In the genomic region with DNA sequence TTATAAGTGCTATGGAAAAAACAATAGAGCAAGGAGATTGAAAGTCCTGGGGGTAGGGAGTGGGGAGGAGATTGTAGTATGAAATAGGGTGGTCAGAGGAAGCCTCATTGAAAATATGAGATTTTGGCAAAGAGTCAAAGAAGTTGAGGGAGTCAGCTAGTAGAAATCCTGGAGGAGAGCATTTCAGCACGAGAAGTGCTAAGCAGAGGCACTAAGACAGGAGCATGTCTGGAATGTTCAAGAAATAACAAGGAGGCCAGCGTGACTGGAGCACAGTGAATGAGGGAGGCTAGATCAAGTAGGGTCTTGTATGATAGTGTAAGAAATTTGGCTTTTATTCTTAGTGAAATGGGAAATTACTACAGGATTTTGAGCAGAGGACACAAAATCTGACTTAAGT, we compare ENCODE assay signal across 31 cellular contexts. TPM values are rescaled to one million over a fixed set of nuclear protein-coding genes. Genes with fewer than 3 reads are reported as not detected.
"Had no signal": no experiment of that assay in that cellular context is flagged by ENCODE, and none has a peak within 500 bp of the region (broad histone marks: within the 10 kb centered on the region; RNA-seq: fewer than 3 reads in every experiment).

No MANE protein-coding gene starts in this region.

- DNase-seq: activated CD4-positive, alpha-beta T cell treated with anti-CD3 and anti-CD28 coated beads for 1 hour; activated CD4-positive, alpha-beta T cell treated with anti-CD3 and anti-CD28 coated beads, Interleukin-2, amount 50 U/mL, for 1 hour; activated gamma-delta T cell treated with Interleukin-2 at 50 U/mL for 16 hours; activated T-cell treated with anti-CD3 and anti-CD28 coated beads, Interleukin-2, amount 50 U/mL, for 1 hour; effector CD4-positive, alpha-beta T cell; erythroblast; hypothalamus; left cardiac atrium; nephron progenitor cell; nucleus accumbens; retina; stimulated activated CD4-positive, alpha-beta T cell treated with anti-CD3 and anti-CD28 coated beads, Interleukin-1b, Interleukin-23, amount 100 ng/mL, for 48 hours; substantia nigra; T-helper 9 cell; tibial artery had no signal

- H3K9me3 Mint-ChIP-seq: activated naive CD4-positive, alpha-beta T cell treated with anti-CD3 and anti-CD28 coated beads, Interleukin-2, amount 50 U/mL, for 24 hours; memory B cell; stimulated activated naive CD8-positive, alpha-beta T cell treated with anti-CD3 and anti-CD28 coated beads, Interleukin-15, Interleukin-2, amounts not matched to agents 100 ng/mL and 50 ng/mL, for 24 hours had no signal

- H3K9me3 ChIP-seq: ascending aorta, tibial artery had no signal

- H3K27ac Mint-ChIP-seq: activated naive CD4-positive, alpha-beta T cell treated with anti-CD3 and anti-CD28 coated beads, Interleukin-2, amount 50 U/mL, for 24 hours; dendritic cell treated with granulocyte-macrophage colony-stimulating factor and Interleukin-4, amounts not matched to agents 40 ng/mL and 50 ng/mL, for 4 days; memory B cell; nephron progenitor cell; stimulated activated naive CD8-positive, alpha-beta T cell treated with anti-CD3 and anti-CD28 coated beads, Interleukin-15, Interleukin-2, amounts not matched to agents 100 ng/mL and 50 ng/mL, for 24 hours had no signal

- H3K4me1 Mint-ChIP-seq: activated naive CD4-positive, alpha-beta T cell treated with anti-CD3 and anti-CD28 coated beads, Interleukin-2, amount 50 U/mL, for 24 hours; memory B cell had no signal

- H3K36me3 ChIP-seq: ascending aorta had no signal

- H3K4me3 Mint-ChIP-seq: activated naive CD4-positive, alpha-beta T cell treated with anti-CD3 and anti-CD28 coated beads, Interleukin-2, amount 50 U/mL, for 24 hours; dendritic cell treated with granulocyte-macrophage colony-stimulating factor and Interleukin-4, amounts not matched to agents 40 ng/mL and 50 ng/mL, for 4 days; memory B cell; nephron progenitor cell; stimulated activated naive CD8-positive, alpha-beta T cell treated with anti-CD3 and anti-CD28 coated beads, Interleukin-15, Interleukin-2, amounts not matched to agents 100 ng/mL and 50 ng/mL, for 24 hours had no signal

- H3K27me3 Mint-ChIP-seq: activated naive CD4-positive, alpha-beta T cell treated with anti-CD3 and anti-CD28 coated beads, Interleukin-2, amount 50 U/mL, for 24 hours; dendritic cell treated with granulocyte-macrophage colony-stimulating factor and Interleukin-4, amounts not matched to agents 40 ng/mL and 50 ng/mL, for 4 days; memory B cell; stimulated activated naive CD8-positive, alpha-beta T cell treated with anti-CD3 and anti-CD28 coated beads, Interleukin-15, Interleukin-2, amounts not matched to agents 100 ng/mL and 50 ng/mL, for 24 hours had no signal

- FAIRE-seq: bronchial epithelial cell, frontal cortex, islet of Langerhans had no signal

- H3K27me3 ChIP-seq: ascending aorta, tibial artery had no signal

- H3K4me3 ChIP-seq: ascending aorta, tibial artery had no signal

- H3K27ac ChIP-seq: ascending aorta, tibial artery had no signal

RNA-seq across cellular contexts. Expression of gene TSPYL6, which starts 2.1 kb away (rescaled TPM):
- total RNA-seq: ascending aorta; bronchial epithelial cell; fibroblast of lung; frontal cortex; left cardiac atrium; lower leg skin; mononuclear cell; posterior vena cava; skeletal muscle tissue; T-helper 1 cell treated with Interleukin-12 subunit alpha and Interleukin-12 subunit beta and Interleukin-4 antibody, amounts not matched to agents 30 ng/mL and 1 ng/mL, for 36 hours had no signal
- polyA plus RNA-seq: adipose tissue, fibroblast of lung, urinary bladder had no signal
